Comparison of ENCODE assay signal across 1 cellular context in genomic region chr5:67677422-67677970, GRCh38.
TF ChIP-seq lines count a peak whose summit lies in the region.

No MANE protein-coding gene starts in this region.

TF ChIP-seq in GM12878, 131 proteins besides CTCF, POLR2A, EP300 and RAD21 (continued from another document):
- TF ChIP-seq MEF2B (IDR thresholded peaks at IDR 0.05; ENCODE audit: partially characterized antibody, poor library complexity, severe bottlenecking), result no peak
